Comparison of ENCODE assay signal across 26 cellular contexts in the genomic region with DNA sequence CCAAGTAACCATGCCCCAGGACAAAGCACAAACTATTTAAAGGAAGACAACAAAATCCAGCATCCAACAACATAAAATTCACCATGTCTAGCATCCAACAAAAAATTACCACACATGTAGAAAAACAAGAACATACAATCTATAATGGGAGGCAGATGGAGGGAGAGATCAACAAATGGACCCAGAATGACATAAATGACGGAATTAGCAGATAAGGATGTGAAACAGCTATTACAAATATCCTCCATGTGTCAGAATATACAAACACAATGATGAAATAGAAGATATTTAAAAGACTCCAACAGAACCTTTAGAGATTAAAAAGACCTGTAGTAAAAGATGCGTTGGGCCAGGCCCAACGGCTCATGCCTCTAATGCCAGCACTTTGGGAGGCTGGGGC. TPM values are rescaled to one million over a fixed set of nuclear protein-coding genes. Genes with fewer than 3 reads are reported as not detected.
DNase-seq lines count a peak whose midpoint lies in the region; ATAC-seq, FAIRE-seq and TF ChIP-seq lines count a peak whose summit lies in the region.
"Had no signal": no experiment of that assay in that cellular context is flagged by ENCODE, and none has a peak within 500 bp of the region (broad histone marks: within the 10 kb centered on the region; RNA-seq: fewer than 3 reads in every experiment).

No MANE protein-coding gene starts in this region.

- no peak overlapping the region for H3K4me2 ChIP-seq in BLaER1
- H3K4me2 ChIP-seq: PC-9 had no signal

- no peak for ATAC-seq in CD4-positive, CD25-positive, alpha-beta regulatory T cell (ENCODE audit: low read depth in 2 of 2)
- no peak for ATAC-seq in HG02885 (IDR thresholded peaks at IDR 0.05; ENCODE audit: poor library complexity, unreplicated experiment)
- no peak for ATAC-seq in HG03565 (IDR thresholded peaks at IDR 0.05; ENCODE audit: unreplicated experiment)
- ATAC-seq: K562 had no signal

- H3K27me3 Mint-ChIP-seq in CD4-positive, CD25-positive, alpha-beta regulatory T cell = no peaks in the 10 kb centered on the region
- peaks cover 15% of the 10 kb centered on the region for H3K27me3 Mint-ChIP-seq in glutamatergic neuron (ENCODE audit: unreplicated experiment)
- H3K27me3 Mint-ChIP-seq: B cell had no signal

- no peak overlapping the region for H3K9ac ChIP-seq in BLaER1
- H3K9ac ChIP-seq: GM23248 had no signal

- no peak overlapping the region for H3K4me3 Mint-ChIP-seq in CD4-positive, CD25-positive, alpha-beta regulatory T cell
- H3K4me3 Mint-ChIP-seq in glutamatergic neuron (ENCODE audit: unreplicated experiment) = peak overlapping the region; percentile 16
- H3K4me3 Mint-ChIP-seq: B cell, CD14-positive monocyte had no signal

- no peaks in the 10 kb centered on the region for H4K20me1 ChIP-seq in BLaER1

- DNase-seq in CD4-positive, CD25-positive, alpha-beta regulatory T cell = no peak
- DNase-seq in bronchial epithelial cell (ENCODE audit: low read depth) (peak; percentile 61), glutamatergic neuron (no peak), AG08396 (ENCODE audit: low spot score) (no peak)
- DNase-seq: Calu3, DMS79 treated with DMSO at 0.1 percent for 48 hours, GF-D8, GM23248, H7, Kasumi-1, NCI-H1105 treated with DMSO at 0.1 percent for 48 hours, NCI-H2029, NCI-H446, NCI-H524 treated with DMSO at 0.1 percent for 48 hours, NCI-H774, PC-9, RPMI8226, SHP77 had no signal

- peaks cover 39% of the 10 kb centered on the region for H3K9me3 ChIP-seq in BLaER1
- no peaks in the 10 kb centered on the region for H3K9me3 ChIP-seq in CD4-positive, CD25-positive, alpha-beta regulatory T cell (ENCODE audit: control insufficient read depth in 2 of 2, low read length in 2 of 2)

- peak overlapping the region; percentile 96; the same call in 1 of the 2 replicates for H3K27ac ChIP-seq in BLaER1
- H3K27ac ChIP-seq in CD4-positive, CD25-positive, alpha-beta regulatory T cell (ENCODE audit: insufficient read depth, low read length, poor library complexity, severe bottlenecking) = no peak overlapping the region
- H3K27ac ChIP-seq: GM23248, PC-9 had no signal

- peak overlapping the region in 2 of 3 donors; percentile 3 to 34 for H3K27ac Mint-ChIP-seq in CD4-positive, CD25-positive, alpha-beta regulatory T cell
- H3K27ac Mint-ChIP-seq in glutamatergic neuron (ENCODE audit: unreplicated experiment) = no peak overlapping the region
- H3K27ac Mint-ChIP-seq: B cell, CD14-positive monocyte had no signal

- H3K4me3 ChIP-seq in BLaER1 (no peak overlapping the region), bronchial epithelial cell (ENCODE audit: low read depth, low read length) (no peak overlapping the region)
- H3K4me3 ChIP-seq in CD4-positive, CD25-positive, alpha-beta regulatory T cell (ENCODE audit: low read depth, low read length) = no peak overlapping the region
- H3K4me3 ChIP-seq: GM23248, K562, PC-9 had no signal

- H3K27me3 ChIP-seq in BLaER1 (no peaks in the 10 kb centered on the region), bronchial epithelial cell (ENCODE audit: control insufficient read depth, insufficient read depth, low read length) (no peaks in the 10 kb centered on the region)
- no peaks in the 10 kb centered on the region for H3K27me3 ChIP-seq in CD4-positive, CD25-positive, alpha-beta regulatory T cell (ENCODE audit: control insufficient read depth, insufficient read depth, low read length)

- peaks cover 5% of the 10 kb centered on the region for H3K36me3 Mint-ChIP-seq in CD4-positive, CD25-positive, alpha-beta regulatory T cell
- H3K36me3 Mint-ChIP-seq in glutamatergic neuron (ENCODE audit: unreplicated experiment) = peaks cover 42% of the 10 kb centered on the region

- peaks cover 31% of the 10 kb centered on the region for H3K36me3 ChIP-seq in BLaER1
- no peaks in the 10 kb centered on the region for H3K36me3 ChIP-seq in CD4-positive, CD25-positive, alpha-beta regulatory T cell (ENCODE audit: control insufficient read depth, insufficient read depth, low read length)
- no peaks in the 10 kb centered on the region for H3K36me3 ChIP-seq in bronchial epithelial cell (ENCODE audit: control insufficient read depth, insufficient read depth, low read length)

- no peak for FAIRE-seq in bronchial epithelial cell (lab: Jason Lieb, UNC)
- FAIRE-seq: GM12892, HepG2, K562 had no signal

- peaks cover 98% of the 10 kb centered on the region for H3K4me1 ChIP-seq in BLaER1
- H3K4me1 ChIP-seq in CD4-positive, CD25-positive, alpha-beta regulatory T cell (ENCODE audit: control insufficient read depth, insufficient read depth, low read length, poor library complexity, severe bottlenecking) = peaks cover 9% of the 10 kb centered on the region

- H3K9me3 Mint-ChIP-seq in CD4-positive, CD25-positive, alpha-beta regulatory T cell = no peaks in the 10 kb centered on the region
- H3K9me3 Mint-ChIP-seq in glutamatergic neuron (ENCODE audit: unreplicated experiment) = peaks cover 14% of the 10 kb centered on the region

- TF ChIP-seq CTCF in bronchial epithelial cell (IDR thresholded peaks at IDR 0.05; ENCODE audit: insufficient read depth, low read length, severe bottlenecking) (no peak), glutamatergic neuron (IDR thresholded peaks at IDR 0.05; ENCODE audit: partially characterized antibody, unreplicated experiment) (no peak)

- peaks cover 18 to 28% (median 23%) of the 10 kb centered on the region in 4 donors for H3K4me1 Mint-ChIP-seq in CD4-positive, CD25-positive, alpha-beta regulatory T cell
- H3K4me1 Mint-ChIP-seq in glutamatergic neuron (ENCODE audit: low read depth, unreplicated experiment) = peaks cover 11% of the 10 kb centered on the region

RNA-seq across cellular contexts. Expression of a gene that starts 10.8 kb away (rescaled TPM):
- 14.6 TPM for total RNA-seq in CD4-positive, CD25-positive, alpha-beta regulatory T cell
- polyA plus RNA-seq in CD4-positive, CD25-positive, alpha-beta regulatory T cell = 1 to 10 TPM; 4.9 to 8.1 (median 5.8) TPM
- total RNA-seq in bronchial epithelial cell = 13.2 and 14.1 TPM in 2 replicates
- 49.8 TPM for total RNA-seq in glutamatergic neuron (ENCODE audit: unreplicated experiment)
